ENCODE assay signal across 15 cellular contexts in the genomic region with DNA sequence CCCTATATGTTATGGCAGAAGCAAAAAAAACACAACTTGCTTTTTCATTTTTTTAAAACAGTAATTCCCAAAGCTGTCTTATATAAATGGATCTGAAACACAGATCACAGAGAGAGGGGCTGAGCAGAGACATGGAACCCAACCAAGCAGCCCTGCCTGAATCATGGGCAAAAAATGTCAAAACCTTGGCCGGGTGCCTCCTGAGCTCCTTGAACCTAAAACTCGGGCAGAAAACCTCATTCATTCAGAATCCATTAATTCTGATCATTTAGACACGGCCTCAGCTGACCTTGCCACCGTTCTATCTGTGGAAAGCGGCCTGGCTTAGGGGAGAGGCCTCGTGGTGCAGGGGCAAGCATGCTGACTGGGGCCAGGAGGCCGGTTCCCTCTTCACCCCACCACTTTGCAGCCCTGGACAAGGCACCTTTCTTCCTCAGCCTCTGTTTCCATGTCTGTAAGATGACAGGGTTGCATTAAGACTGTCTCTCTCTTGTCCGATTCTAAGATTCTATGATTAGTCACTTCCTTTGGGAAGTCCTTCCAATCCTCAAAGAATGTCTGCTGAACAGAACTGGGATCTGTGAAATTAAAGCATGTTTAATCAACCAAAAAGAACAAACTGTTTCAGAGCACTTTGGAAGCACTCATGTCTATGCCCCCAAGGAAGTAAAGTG. TPM values are rescaled to one million over a fixed set of nuclear protein-coding genes. Genes with fewer than 3 reads are reported as not detected.
A peak's percentile ranks its signal among the peaks of the same experiment; 100 is the strongest.
DNase-seq lines count a peak whose midpoint lies in the region; ATAC-seq and TF ChIP-seq lines count a peak whose summit lies in the region.
"Had no signal": no experiment of that assay in that cellular context is flagged by ENCODE, and none has a peak within 500 bp of the region (broad histone marks: within the 10 kb centered on the region; RNA-seq: fewer than 3 reads in every experiment).

No MANE protein-coding gene starts in this region.

- peaks cover 14 to 39% of the 10 kb centered on the region in 2 experiments for H3K4me1 ChIP-seq in SK-N-SH (ENCODE audit: control insufficient read depth in 1 of 2, insufficient read depth in 2 of 2, low read depth in 1 of 2, low read length in 1 of 2)

- peaks cover 6% of the 10 kb centered on the region for H3K9me3 Mint-ChIP-seq in osteocyte (ENCODE audit: unreplicated experiment)

- TF ChIP-seq EP300 in SK-N-SH (IDR thresholded peaks at IDR 0.05; ENCODE audit: borderline replicate concordance in 1 of 2, low read depth in 1 of 2, low read length in 1 of 2) = peak in 1 of 2 experiments; percentile 59; a peak in 2 of 4 replicates

- CTCF ChIA-PET in SK-N-SH (lab: Yijun Ruan, JAX) = interaction anchor here (1.2 to 2.1 kb wide), 2 partner anchors 14 to 26 kb away, joined by 4 to 6 read pairs; a partner anchor contains a TSS

- ATAC-seq in HG03095 (IDR thresholded peaks at IDR 0.05; ENCODE audit: unreplicated experiment) (no peak), GM21526 (IDR thresholded peaks at IDR 0.05; ENCODE audit: low FRiP score, unreplicated experiment) (no peak)

- no peak overlapping the region for H2AFZ ChIP-seq in SK-N-SH (ENCODE audit: low read depth)

- H3K9ac ChIP-seq in SK-N-SH = peak overlapping the region; percentile 62; the same call in 1 of the 2 replicates

- no peaks in the 10 kb centered on the region for H3K27me3 Mint-ChIP-seq in osteocyte (ENCODE audit: unreplicated experiment)
- H3K27me3 Mint-ChIP-seq: CD4-positive, CD25-positive, alpha-beta regulatory T cell; progenitor cell of endocrine pancreas had no signal

- no peaks in the 10 kb centered on the region for H3K36me3 ChIP-seq in SK-N-SH (replicated peaks in 1 of 2; ENCODE audit: control insufficient read depth in 1 of 2, insufficient read depth in 2 of 2, low read length in 1 of 2)
- H3K36me3 ChIP-seq: WERI-Rb-1 had no signal

- no peak for TF ChIP-seq RAD21 in SK-N-SH (IDR thresholded peaks at IDR 0.05; ENCODE audit: low read length)

- TF ChIP-seq CTCF in SK-N-SH (IDR thresholded peaks at IDR 0.05) (no peak), osteocyte (IDR thresholded peaks at IDR 0.05) (no peak)

- DNase-seq in COLO829 (ENCODE audit: low spot score) (peak; percentile 86), SK-N-SH (no peak), fibroblast of gingiva (ENCODE audit: low read depth) (peak; percentile 50), osteocyte (ENCODE audit: extremely low spot score, unreplicated experiment) (no peak), occipital lobe (lab: John Stamatoyannopoulos, UW) (no peak)
- no peak for DNase-seq in stimulated activated CD4-positive, alpha-beta T cell treated with anti-CD3 and anti-CD28 coated beads, Interleukin-4, amount 100 ng/mL, for 24 hours
- DNase-seq: activated T-cell treated with anti-CD3 and anti-CD28 coated beads, Interleukin-2, amount 50 U/mL, for 1 hour; CD4-positive, CD25-positive, alpha-beta regulatory T cell; SHP77 treated with DMSO at 0.1 percent for 48 hours; trophoblast cell; WERI-Rb-1 had no signal

- no peaks in the 10 kb centered on the region for H3K36me3 Mint-ChIP-seq in osteocyte (ENCODE audit: unreplicated experiment)
- H3K36me3 Mint-ChIP-seq: CD4-positive, CD25-positive, alpha-beta regulatory T cell had no signal

- 11% methylated on average over 8 of the region's 8 CpGs for WGBS in SK-N-SH (ENCODE audit: low lambda C conversion rate)

- no peaks in the 10 kb centered on the region; the same call in 1 of the 2 replicates for H4K20me1 ChIP-seq in SK-N-SH (ENCODE audit: insufficient read depth)

- H3K9me3 ChIP-seq in SK-N-SH = no peaks in the 10 kb centered on the region

- H3K4me3 Mint-ChIP-seq in osteocyte (ENCODE audit: unreplicated experiment) = no peak overlapping the region
- H3K4me3 Mint-ChIP-seq: CD4-positive, CD25-positive, alpha-beta regulatory T cell had no signal

- peak overlapping the region; percentile 79 to 97 for H3K27ac ChIP-seq in SK-N-SH (ENCODE audit: low read depth in 2 of 2, low read length in 1 of 2)
- H3K27ac ChIP-seq: WERI-Rb-1 had no signal

- POLR2A ChIA-PET in SK-N-SH (lab: Yijun Ruan, JAX) = no interaction called here

- no peaks in the 10 kb centered on the region for H3K27me3 ChIP-seq in SK-N-SH (ENCODE audit: insufficient read depth)

- peaks cover 24% of the 10 kb centered on the region for H3K4me1 Mint-ChIP-seq in osteocyte (ENCODE audit: unreplicated experiment)
- H3K4me1 Mint-ChIP-seq: CD4-positive, CD25-positive, alpha-beta regulatory T cell had no signal

- no peaks in the 10 kb centered on the region for H3K9me2 ChIP-seq in SK-N-SH

- peak overlapping the region in 1 of 2 experiments; percentile 44; a peak in 3 of 4 replicates for H3K4me3 ChIP-seq in SK-N-SH (ENCODE audit: low read depth in 2 of 2, low read length in 1 of 2)

- peak overlapping the region; percentile 72 for H3K4me2 ChIP-seq in SK-N-SH

- H3K27ac Mint-ChIP-seq in osteocyte (ENCODE audit: unreplicated experiment) = peak overlapping the region; percentile 39
- H3K27ac Mint-ChIP-seq: CD4-positive, CD25-positive, alpha-beta regulatory T cell; progenitor cell of endocrine pancreas had no signal

- H3F3A ChIP-seq in SK-N-SH (replicated peaks; ENCODE audit: insufficient read depth) = peaks cover 45% of the 10 kb centered on the region

- H3K79me2 ChIP-seq in SK-N-SH (ENCODE audit: insufficient read depth) = peaks cover 71% of the 10 kb centered on the region

TF ChIP-seq in SK-N-SH, 30 proteins besides CTCF, POLR2A, EP300 and RAD21 (continues in another document):
- TF ChIP-seq SMC3 (IDR thresholded peaks at IDR 0.05; ENCODE audit: low read depth, low read length) = no peak
- TF ChIP-seq, protein P1, sequence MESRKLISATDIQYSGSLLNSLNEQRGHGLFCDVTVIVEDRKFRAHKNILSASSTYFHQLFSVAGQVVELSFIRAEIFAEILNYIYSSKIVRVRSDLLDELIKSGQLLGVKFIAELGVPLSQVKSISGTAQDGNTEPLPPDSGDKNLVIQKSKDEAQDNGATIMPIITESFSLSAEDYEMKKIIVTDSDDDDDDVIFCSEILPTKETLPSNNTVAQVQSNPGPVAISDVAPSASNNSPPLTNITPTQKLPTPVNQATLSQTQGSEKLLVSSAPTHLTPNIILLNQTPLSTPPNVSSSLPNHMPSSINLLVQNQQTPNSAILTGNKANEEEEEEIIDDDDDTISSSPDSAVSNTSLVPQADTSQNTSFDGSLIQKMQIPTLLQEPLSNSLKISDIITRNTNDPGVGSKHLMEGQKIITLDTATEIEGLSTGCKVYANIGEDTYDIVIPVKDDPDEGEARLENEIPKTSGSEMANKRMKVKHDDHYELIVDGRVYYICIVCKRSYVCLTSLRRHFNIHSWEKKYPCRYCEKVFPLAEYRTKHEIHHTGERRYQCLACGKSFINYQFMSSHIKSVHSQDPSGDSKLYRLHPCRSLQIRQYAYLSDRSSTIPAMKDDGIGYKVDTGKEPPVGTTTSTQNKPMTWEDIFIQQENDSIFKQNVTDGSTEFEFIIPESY (IDR thresholded peaks at IDR 0.05; ENCODE audit: borderline replicate concordance, low read depth) = peak; percentile 54; the same call in 1 of the 2 replicates
- no peak for TF ChIP-seq EZH2phosphoT487 (IDR thresholded peaks at IDR 0.05; ENCODE audit: borderline replicate concordance, low read depth)
- peak; percentile 92 for TF ChIP-seq RXRA (IDR thresholded peaks at IDR 0.05; ENCODE audit: borderline replicate concordance, low read depth)
- peak; percentile 66 for TF ChIP-seq FOSL2 (IDR thresholded peaks at IDR 0.05; ENCODE audit: borderline replicate concordance, low read depth)
- TF ChIP-seq, protein P2, sequence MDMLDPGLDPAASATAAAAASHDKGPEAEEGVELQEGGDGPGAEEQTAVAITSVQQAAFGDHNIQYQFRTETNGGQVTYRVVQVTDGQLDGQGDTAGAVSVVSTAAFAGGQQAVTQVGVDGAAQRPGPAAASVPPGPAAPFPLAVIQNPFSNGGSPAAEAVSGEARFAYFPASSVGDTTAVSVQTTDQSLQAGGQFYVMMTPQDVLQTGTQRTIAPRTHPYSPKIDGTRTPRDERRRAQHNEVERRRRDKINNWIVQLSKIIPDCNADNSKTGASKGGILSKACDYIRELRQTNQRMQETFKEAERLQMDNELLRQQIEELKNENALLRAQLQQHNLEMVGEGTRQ (IDR thresholded peaks at IDR 0.05; ENCODE audit: borderline replicate concordance, low read depth, low read length) = no peak
- TF ChIP-seq CHD2 (IDR thresholded peaks at IDR 0.05; ENCODE audit: low read length, partially characterized antibody) = no peak
- TF ChIP-seq, protein P3, sequence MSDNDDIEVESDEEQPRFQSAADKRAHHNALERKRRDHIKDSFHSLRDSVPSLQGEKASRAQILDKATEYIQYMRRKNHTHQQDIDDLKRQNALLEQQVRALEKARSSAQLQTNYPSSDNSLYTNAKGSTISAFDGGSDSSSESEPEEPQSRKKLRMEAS (IDR thresholded peaks at IDR 0.05; ENCODE audit: low read depth) = peak; percentile 77
- no peak for TF ChIP-seq SIN3A (IDR thresholded peaks at IDR 0.05; ENCODE audit: borderline replicate concordance, low read depth, low read length)
- TF ChIP-seq, protein P4, sequence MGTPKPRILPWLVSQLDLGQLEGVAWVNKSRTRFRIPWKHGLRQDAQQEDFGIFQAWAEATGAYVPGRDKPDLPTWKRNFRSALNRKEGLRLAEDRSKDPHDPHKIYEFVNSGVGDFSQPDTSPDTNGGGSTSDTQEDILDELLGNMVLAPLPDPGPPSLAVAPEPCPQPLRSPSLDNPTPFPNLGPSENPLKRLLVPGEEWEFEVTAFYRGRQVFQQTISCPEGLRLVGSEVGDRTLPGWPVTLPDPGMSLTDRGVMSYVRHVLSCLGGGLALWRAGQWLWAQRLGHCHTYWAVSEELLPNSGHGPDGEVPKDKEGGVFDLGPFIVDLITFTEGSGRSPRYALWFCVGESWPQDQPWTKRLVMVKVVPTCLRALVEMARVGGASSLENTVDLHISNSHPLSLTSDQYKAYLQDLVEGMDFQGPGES (IDR thresholded peaks at IDR 0.05; ENCODE audit: low read depth, low read length) = no peak
- TF ChIP-seq TCF12 (IDR thresholded peaks at IDR 0.05) = peak; percentile 74
- no peak for TF ChIP-seq MEF2A (IDR thresholded peaks at IDR 0.05; ENCODE audit: borderline replicate concordance, low read depth)
- peak; percentile 35; the same call in 1 of the 2 replicates for TF ChIP-seq POLR2AphosphoS5 (IDR thresholded peaks at IDR 0.05; ENCODE audit: low read depth, low read length)
- peak; percentile 67 for TF ChIP-seq JUND (IDR thresholded peaks at IDR 0.05)

RNA-seq across cellular contexts. Expression of a gene that starts 26.0 kb away (rescaled TPM):
- polyA plus RNA-seq in SK-N-SH (2012; rRNA removed) = 6.0 and 16.7 TPM in 2 replicates
- polyA plus RNA-seq in SK-N-SH (2012; cell fraction: cytosol; rRNA removed) = 6.6 and 14.2 TPM in 2 replicates
- polyA plus RNA-seq in SK-N-SH (2012; cell fraction: nucleus; rRNA removed) = 16.8 and 18.6 TPM in 2 replicates
- total RNA-seq in osteocyte (69.8 and 74.1 TPM in 2 replicates), occipital lobe (112 TPM)
- total RNA-seq: CD4-positive, CD25-positive, alpha-beta regulatory T cell; NCI-H460 had no signal

Comparison
In these comparisons a context has a peak if more than half of its experiments do, and no peak if none do; other contexts are left out.
1. DNase-seq: peak in COLO829 (single experiment) and fibroblast of gingiva (single experiment); none in SK-N-SH (single experiment), osteocyte (single experiment), occipital lobe (single experiment) and stimulated activated CD4-positive, alpha-beta T cell treated with anti-CD3 and anti-CD28 coated beads, Interleukin-4, amount 100 ng/mL, for 24 hours (single experiment).